Comparison of ENCODE assay signal across 8 cellular contexts in the genomic region with DNA sequence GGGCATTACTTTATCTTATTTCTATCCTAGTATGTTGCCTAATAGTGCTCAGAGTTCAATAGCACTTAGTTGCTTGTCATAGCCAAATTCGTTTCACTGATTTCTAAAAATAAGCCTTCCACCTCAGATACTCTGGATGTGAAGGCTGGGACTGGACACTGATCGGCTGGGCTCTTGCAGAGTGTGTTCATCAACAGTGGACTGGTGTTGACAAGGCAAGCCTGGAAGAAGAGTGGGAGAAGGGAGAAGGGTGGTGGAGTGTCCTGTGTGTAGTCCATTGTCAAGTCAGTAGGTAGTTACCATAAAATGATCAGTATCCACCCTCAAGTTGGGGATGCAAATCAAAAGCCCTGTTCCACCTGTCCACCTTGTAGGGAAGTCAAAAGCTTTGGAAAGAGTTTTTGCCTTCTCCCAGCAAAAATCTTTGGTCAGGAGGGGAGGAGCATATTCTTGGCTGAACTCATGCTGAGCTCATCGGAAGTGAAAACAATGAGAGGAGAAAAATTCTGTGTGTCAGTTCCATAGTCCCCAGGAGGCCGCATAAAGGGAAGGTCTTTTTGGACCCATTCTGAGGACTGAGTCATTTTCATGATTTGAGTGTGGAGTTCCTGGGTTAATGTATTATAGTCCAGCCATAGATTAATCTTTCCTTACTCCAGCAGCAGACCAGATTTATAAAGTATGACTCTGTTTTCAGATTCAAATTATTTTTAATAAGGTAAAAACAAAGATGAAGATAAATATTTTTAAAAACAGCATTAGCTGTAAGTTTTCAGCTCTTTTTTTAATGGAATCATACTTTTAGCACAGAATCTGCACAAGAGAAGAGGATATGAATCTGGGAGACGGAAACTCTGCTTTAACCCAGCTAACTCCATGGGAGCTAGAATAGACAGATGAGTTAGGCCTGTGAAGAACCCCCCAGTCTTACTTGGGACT.
A peak's percentile ranks its signal among the peaks of the same experiment; 100 is the strongest.
DNase-seq lines count a peak whose midpoint lies in the region; ATAC-seq and TF ChIP-seq lines count a peak whose summit lies in the region.

No MANE protein-coding gene starts in this region.

- H3K27ac ChIP-seq in suprapubic skin = peak overlapping the region; percentile 63

- peaks cover 43% of the 10 kb centered on the region for H3K4me1 ChIP-seq in suprapubic skin

- H3K36me3 ChIP-seq in suprapubic skin = peaks cover 35% of the 10 kb centered on the region

- DNase-seq in AG10803 (ENCODE audit: low read depth) (peak; percentile 81), LHCN-M2 (ENCODE audit: low read depth) (peak; percentile 90), cerebellum (ENCODE audit: low spot score) (peak; percentile 48), left kidney (ENCODE audit: low read depth, low spot score) (peak; percentile 33), suprapubic skin (ENCODE audit: low spot score in 2 of 2) (no peak), SHP77 (lab: John Stamatoyannopoulos, UW) (no peak)
- DNase-seq in activated effector memory CD4-positive, alpha-beta T cell treated with Interleukin-2 at 50 U/mL for 16 hours = no peak

- 42% methylated on average over 5 of the region's 5 CpGs for WGBS in suprapubic skin

- no peak for TF ChIP-seq CTCF in AG10803 (conservative IDR thresholded peaks at IDR 0.05; ENCODE audit: low read length)
- TF ChIP-seq CTCF in suprapubic skin (IDR thresholded peaks at IDR 0.05) = no peak

- TF ChIP-seq EP300 in suprapubic skin (IDR thresholded peaks at IDR 0.05) = no peak

- no peak overlapping the region for H3K4me3 ChIP-seq in AG10803 (ENCODE audit: low read length)
- H3K4me3 ChIP-seq in suprapubic skin = no peak overlapping the region

- H3K27me3 ChIP-seq in suprapubic skin = no peaks in the 10 kb centered on the region

- no peak for TF ChIP-seq POLR2A in suprapubic skin (IDR thresholded peaks at IDR 0.05)

- ATAC-seq in HG03108 (IDR thresholded peaks at IDR 0.05; ENCODE audit: unreplicated experiment) = no peak

- H3K9me3 ChIP-seq in suprapubic skin = no peaks in the 10 kb centered on the region

Comparison
In these comparisons a context has a peak if more than half of its experiments do, and no peak if none do; other contexts are left out.
1. DNase-seq: peak in AG10803 (single experiment), LHCN-M2 (single experiment), cerebellum (single experiment) and left kidney (single experiment); none in suprapubic skin (0 of 2), activated effector memory CD4-positive, alpha-beta T cell treated with Interleukin-2 at 50 U/mL for 16 hours (single experiment) and SHP77 (0 of 2).